Comparison of ENCODE assay signal across 24 cellular contexts in the genomic region with DNA sequence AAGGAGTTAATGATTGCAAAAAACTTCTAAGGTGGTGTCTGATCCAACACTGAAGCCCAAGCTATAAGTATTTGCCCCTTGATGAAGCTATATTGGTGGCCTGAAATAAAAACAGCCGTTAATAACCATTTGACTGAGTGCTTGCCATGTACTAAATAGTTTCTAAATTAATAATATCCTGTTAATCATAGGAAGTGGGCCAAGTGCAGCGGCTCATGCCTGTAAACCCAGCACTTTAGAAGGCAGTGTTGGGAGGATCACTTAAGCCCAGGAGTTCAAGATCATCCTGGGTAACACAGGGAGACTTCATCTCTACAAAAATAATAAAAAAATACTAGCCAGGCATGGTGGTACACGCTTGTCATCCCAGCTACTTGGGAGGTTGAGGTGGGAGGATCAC. TPM values are rescaled to one million over a fixed set of nuclear protein-coding genes. Genes with fewer than 3 reads are reported as not detected.
"Had no signal": no experiment of that assay in that cellular context is flagged by ENCODE, and none has a peak within 500 bp of the region (broad histone marks: within the 10 kb centered on the region; RNA-seq: fewer than 3 reads in every experiment).

No MANE protein-coding gene starts in this region.

- H3K9me3 ChIP-seq: suprapubic skin, thyroid gland had no signal

- DNase-seq: cortex of kidney; dorsolateral prefrontal cortex; effector CD8-positive, alpha-beta T cell; foreskin keratinocyte; mammary epithelial cell; naive thymus-derived CD4-positive, alpha-beta T cell; posterior cingulate gyrus; spleen; stimulated activated CD4-positive, alpha-beta T cell treated with anti-CD3 and anti-CD28 coated beads, Interleukin-2, amount 100 ng/mL, for 24 hours; stimulated activated CD4-positive, alpha-beta T cell treated with anti-CD3 and anti-CD28 coated beads, Interleukin-4, amount 100 ng/mL, for 4 hours; stimulated activated naive CD4-positive, alpha-beta T cell; thyroid gland had no signal

- H3K27ac Mint-ChIP-seq: naive thymus-derived CD4-positive, alpha-beta T cell; type B pancreatic cell had no signal

- ATAC-seq: foreskin keratinocyte; left lobe of liver; naive thymus-derived CD4-positive, alpha-beta T cell; sciatic nerve had no signal

- H3K27ac ChIP-seq: epithelial cell of prostate, esophagus muscularis mucosa, foreskin keratinocyte, spleen, suprapubic skin, thyroid gland had no signal

- H3K4me1 Mint-ChIP-seq: naive thymus-derived CD4-positive, alpha-beta T cell had no signal

- H3K4me3 ChIP-seq: dorsolateral prefrontal cortex, esophagus muscularis mucosa, spleen, suprapubic skin, thyroid gland had no signal

- FAIRE-seq: urothelium cell line had no signal

- H3K36me3 Mint-ChIP-seq: naive thymus-derived CD4-positive, alpha-beta T cell; type B pancreatic cell had no signal

- H3K4me3 Mint-ChIP-seq: naive thymus-derived CD4-positive, alpha-beta T cell; neural crest cell; type B pancreatic cell had no signal

- H3K27me3 ChIP-seq: foreskin keratinocyte, suprapubic skin, thyroid gland had no signal

- H3K27me3 Mint-ChIP-seq: type B pancreatic cell had no signal

- H3K36me3 ChIP-seq: esophagus muscularis mucosa, spleen, suprapubic skin, thyroid gland had no signal

- H3K4me1 ChIP-seq: esophagus muscularis mucosa, spleen, suprapubic skin, thyroid gland had no signal

RNA-seq across cellular contexts. Expression of gene NDP, which starts 8.3 kb away (rescaled TPM):
- total RNA-seq: foreskin keratinocyte; kidney epithelial cell; left lobe of liver; mesenteric fat pad; mononuclear cell; naive thymus-derived CD4-positive, alpha-beta T cell; osteocyte had no signal
- polyA plus RNA-seq: foreskin keratinocyte; naive thymus-derived CD4-positive, alpha-beta T cell had no signal
